ENCODE assay signal across 9 cellular contexts in genomic region chr2:216370961-216371633, GRCh38. TPM values are rescaled to one million over a fixed set of nuclear protein-coding genes. Genes with fewer than 3 reads are reported as not detected.
A peak's percentile ranks its signal among the peaks of the same experiment; 100 is the strongest.
DNase-seq lines count a peak whose midpoint lies in the region; ATAC-seq and TF ChIP-seq lines count a peak whose summit lies in the region.
"Had no signal": no experiment of that assay in that cellular context is flagged by ENCODE, and none has a peak within 500 bp of the region (broad histone marks: within the 10 kb centered on the region; RNA-seq: fewer than 3 reads in every experiment).

No MANE protein-coding gene starts in this region.

- POLR2A ChIA-PET in WTC11 (lab: Charles Lee), result interaction anchor here (1.4 kb wide), 1 partner anchor 31 kb away, joined by 3 read pairs; no protein-coding TSS in a partner anchor

- H3K4me1 ChIP-seq in iPS-15b (ENCODE audit: control insufficient read depth, insufficient read depth, low read length), result peaks cover 4% of the 10 kb centered on the region

- H3K9me3 Mint-ChIP-seq in activated T-cell treated with anti-CD3 and anti-CD28 coated beads, Interleukin-2, amount 50 U/mL, for 72 hours, result peaks cover 0 to 2% of the 10 kb centered on the region in 2 donors
- no peaks in the 10 kb centered on the region for H3K9me3 Mint-ChIP-seq in activated T-cell treated with anti-CD3 and anti-CD28 coated beads, Interleukin-2, amount 50 U/mL, for 24 hours
- H3K9me3 Mint-ChIP-seq in WTC11, result no peaks in the 10 kb centered on the region
- H3K9me3 Mint-ChIP-seq in stimulated activated naive B cell treated with anti-CD40 and anti-IgM and Interleukin-4, amounts not matched to agents 10 μg/mL and 1 μg/mL and 100 μg/mL, for 72 hours, result peaks cover 0 to 3% of the 10 kb centered on the region in 2 donors

- H3K36me3 ChIP-seq in iPS-15b (ENCODE audit: control insufficient read depth, insufficient read depth, low read length), result no peaks in the 10 kb centered on the region

- peaks cover 2% of the 10 kb centered on the region in 2 donors for H3K36me3 Mint-ChIP-seq in activated T-cell treated with anti-CD3 and anti-CD28 coated beads, Interleukin-2, amount 50 U/mL, for 72 hours (ENCODE audit: insufficient read depth in 2 of 2)
- no peaks in the 10 kb centered on the region for H3K36me3 Mint-ChIP-seq in activated T-cell treated with anti-CD3 and anti-CD28 coated beads, Interleukin-2, amount 50 U/mL, for 24 hours (ENCODE audit: low read depth)
- no peaks in the 10 kb centered on the region for H3K36me3 Mint-ChIP-seq in WTC11
- peaks cover 2 to 3% of the 10 kb centered on the region in 2 donors for H3K36me3 Mint-ChIP-seq in stimulated activated naive B cell treated with anti-CD40 and anti-IgM and Interleukin-4, amounts not matched to agents 10 μg/mL and 1 μg/mL and 100 μg/mL, for 72 hours

- CTCF ChIA-PET in WTC11 (lab: Charles Lee), result interaction anchor here (0.7 to 1.9 kb wide), 5 partner anchors 28 to 633 kb away, joined by 3 to 11 read pairs (median 6); no protein-coding TSS in a partner anchor

- TF ChIP-seq CTCF in WTC11 (IDR thresholded peaks at IDR 0.05), result no peak

- H3K4me3 ChIP-seq in iPS-15b (ENCODE audit: low read depth, low read length), result peak overlapping the region; percentile 69

- H3K27ac Mint-ChIP-seq in activated T-cell treated with anti-CD3 and anti-CD28 coated beads, Interleukin-2, amount 50 U/mL, for 72 hours, result no peak overlapping the region
- no peak overlapping the region for H3K27ac Mint-ChIP-seq in activated T-cell treated with anti-CD3 and anti-CD28 coated beads, Interleukin-2, amount 50 U/mL, for 24 hours
- no peak overlapping the region for H3K27ac Mint-ChIP-seq in WTC11
- H3K27ac Mint-ChIP-seq in stimulated activated naive B cell treated with anti-CD40 and anti-IgM and Interleukin-4, amounts not matched to agents 10 μg/mL and 1 μg/mL and 100 μg/mL, for 72 hours, result no peak overlapping the region

- H3K4me3 Mint-ChIP-seq in activated T-cell treated with anti-CD3 and anti-CD28 coated beads, Interleukin-2, amount 50 U/mL, for 72 hours, result peak overlapping the region; percentile 37 to 75
- no peak overlapping the region for H3K4me3 Mint-ChIP-seq in activated T-cell treated with anti-CD3 and anti-CD28 coated beads, Interleukin-2, amount 50 U/mL, for 24 hours
- peak overlapping the region; percentile 86 for H3K4me3 Mint-ChIP-seq in WTC11
- peak overlapping the region; percentile 29 to 69 for H3K4me3 Mint-ChIP-seq in stimulated activated naive B cell treated with anti-CD40 and anti-IgM and Interleukin-4, amounts not matched to agents 10 μg/mL and 1 μg/mL and 100 μg/mL, for 72 hours

- H3K9ac ChIP-seq in iPS-15b (ENCODE audit: low read depth, low read length), result no peak overlapping the region

- peaks cover 52% of the 10 kb centered on the region for H3K27me3 ChIP-seq in iPS-15b (ENCODE audit: control insufficient read depth, insufficient read depth, low read length)

- no peaks in the 10 kb centered on the region for H3K9me3 ChIP-seq in iPS-15b (ENCODE audit: control insufficient read depth, insufficient read depth, low read length)

- ATAC-seq in activated T-cell treated with anti-CD3 and anti-CD28 coated beads, Interleukin-2, amount 50 U/mL, for 72 hours (replicated peaks in 1 of 2), result no peak
- ATAC-seq in WTC11, result peak; percentile 66
- no peak for ATAC-seq in stimulated activated naive B cell treated with anti-CD40 and anti-IgM and Interleukin-4, amounts not matched to agents 10 μg/mL and 1 μg/mL and 100 μg/mL, for 72 hours (replicated peaks)
- ATAC-seq in HG02884 (IDR thresholded peaks at IDR 0.05; ENCODE audit: unreplicated experiment), result no peak

- H3K4me1 Mint-ChIP-seq in activated T-cell treated with anti-CD3 and anti-CD28 coated beads, Interleukin-2, amount 50 U/mL, for 72 hours (ENCODE audit: low read depth), result peaks cover 26% of the 10 kb centered on the region
- H3K4me1 Mint-ChIP-seq in activated T-cell treated with anti-CD3 and anti-CD28 coated beads, Interleukin-2, amount 50 U/mL, for 24 hours (ENCODE audit: low read depth), result peaks cover 24% of the 10 kb centered on the region
- H3K4me1 Mint-ChIP-seq in WTC11, result peaks cover 30% of the 10 kb centered on the region
- H3K4me1 Mint-ChIP-seq in stimulated activated naive B cell treated with anti-CD40 and anti-IgM and Interleukin-4, amounts not matched to agents 10 μg/mL and 1 μg/mL and 100 μg/mL, for 72 hours, result peaks cover 9 to 15% of the 10 kb centered on the region in 2 donors

- no peak for DNase-seq in activated T-cell treated with anti-CD3 and anti-CD28 coated beads, Interleukin-2, amount 50 U/mL, for 72 hours
- DNase-seq in activated T-cell treated with anti-CD3 and anti-CD28 coated beads, Interleukin-2, amount 50 U/mL, for 24 hours, result no peak
- DNase-seq in WTC11 (ENCODE audit: low spot score), result peak; percentile 50
- no peak for DNase-seq in stimulated activated naive B cell treated with anti-CD40 and anti-IgM and Interleukin-4, amounts not matched to agents 10 μg/mL and 1 μg/mL and 100 μg/mL, for 72 hours
- no peak for DNase-seq in A172 (ENCODE audit: low spot score)
- DNase-seq in stimulated activated CD4-positive, alpha-beta T cell treated with anti-CD3 and anti-CD28 coated beads, Interleukin-1b, Interleukin-23, amount 100 ng/mL, for 48 hours, result no peak

- peaks cover 77% of the 10 kb centered on the region for H3K27me3 Mint-ChIP-seq in activated T-cell treated with anti-CD3 and anti-CD28 coated beads, Interleukin-2, amount 50 U/mL, for 72 hours (ENCODE audit: low read depth)
- peaks cover 64% of the 10 kb centered on the region for H3K27me3 Mint-ChIP-seq in activated T-cell treated with anti-CD3 and anti-CD28 coated beads, Interleukin-2, amount 50 U/mL, for 24 hours
- H3K27me3 Mint-ChIP-seq in WTC11 (ENCODE audit: low read depth), result peaks cover 58% of the 10 kb centered on the region
- peaks cover 78 to 91% of the 10 kb centered on the region in 2 donors for H3K27me3 Mint-ChIP-seq in stimulated activated naive B cell treated with anti-CD40 and anti-IgM and Interleukin-4, amounts not matched to agents 10 μg/mL and 1 μg/mL and 100 μg/mL, for 72 hours

TF ChIP-seq in WTC11, 78 proteins besides CTCF, POLR2A, EP300 and RAD21 (continues in another document):
- no peak for TF ChIP-seq ZNF425 (CRISPR knock-in tag; conservative IDR thresholded peaks at IDR 0.05)
- TF ChIP-seq, protein P1, sequence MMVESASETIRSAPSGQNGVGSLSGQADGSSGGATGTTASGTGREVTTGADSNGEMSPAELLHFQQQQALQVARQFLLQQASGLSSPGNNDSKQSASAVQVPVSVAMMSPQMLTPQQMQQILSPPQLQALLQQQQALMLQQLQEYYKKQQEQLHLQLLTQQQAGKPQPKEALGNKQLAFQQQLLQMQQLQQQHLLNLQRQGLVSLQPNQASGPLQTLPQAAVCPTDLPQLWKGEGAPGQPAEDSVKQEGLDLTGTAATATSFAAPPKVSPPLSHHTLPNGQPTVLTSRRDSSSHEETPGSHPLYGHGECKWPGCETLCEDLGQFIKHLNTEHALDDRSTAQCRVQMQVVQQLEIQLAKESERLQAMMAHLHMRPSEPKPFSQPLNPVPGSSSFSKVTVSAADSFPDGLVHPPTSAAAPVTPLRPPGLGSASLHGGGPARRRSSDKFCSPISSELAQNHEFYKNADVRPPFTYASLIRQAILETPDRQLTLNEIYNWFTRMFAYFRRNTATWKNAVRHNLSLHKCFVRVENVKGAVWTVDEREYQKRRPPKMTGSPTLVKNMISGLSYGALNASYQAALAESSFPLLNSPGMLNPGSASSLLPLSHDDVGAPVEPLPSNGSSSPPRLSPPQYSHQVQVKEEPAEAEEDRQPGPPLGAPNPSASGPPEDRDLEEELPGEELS (CRISPR knock-in tag; IDR thresholded peaks at IDR 0.05), result no peak
- TF ChIP-seq, protein P2, sequence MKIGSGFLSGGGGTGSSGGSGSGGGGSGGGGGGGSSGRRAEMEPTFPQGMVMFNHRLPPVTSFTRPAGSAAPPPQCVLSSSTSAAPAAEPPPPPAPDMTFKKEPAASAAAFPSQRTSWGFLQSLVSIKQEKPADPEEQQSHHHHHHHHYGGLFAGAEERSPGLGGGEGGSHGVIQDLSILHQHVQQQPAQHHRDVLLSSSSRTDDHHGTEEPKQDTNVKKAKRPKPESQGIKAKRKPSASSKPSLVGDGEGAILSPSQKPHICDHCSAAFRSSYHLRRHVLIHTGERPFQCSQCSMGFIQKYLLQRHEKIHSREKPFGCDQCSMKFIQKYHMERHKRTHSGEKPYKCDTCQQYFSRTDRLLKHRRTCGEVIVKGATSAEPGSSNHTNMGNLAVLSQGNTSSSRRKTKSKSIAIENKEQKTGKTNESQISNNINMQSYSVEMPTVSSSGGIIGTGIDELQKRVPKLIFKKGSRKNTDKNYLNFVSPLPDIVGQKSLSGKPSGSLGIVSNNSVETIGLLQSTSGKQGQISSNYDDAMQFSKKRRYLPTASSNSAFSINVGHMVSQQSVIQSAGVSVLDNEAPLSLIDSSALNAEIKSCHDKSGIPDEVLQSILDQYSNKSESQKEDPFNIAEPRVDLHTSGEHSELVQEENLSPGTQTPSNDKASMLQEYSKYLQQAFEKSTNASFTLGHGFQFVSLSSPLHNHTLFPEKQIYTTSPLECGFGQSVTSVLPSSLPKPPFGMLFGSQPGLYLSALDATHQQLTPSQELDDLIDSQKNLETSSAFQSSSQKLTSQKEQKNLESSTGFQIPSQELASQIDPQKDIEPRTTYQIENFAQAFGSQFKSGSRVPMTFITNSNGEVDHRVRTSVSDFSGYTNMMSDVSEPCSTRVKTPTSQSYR (CRISPR knock-in tag; IDR thresholded peaks at IDR 0.05), result no peak
- TF ChIP-seq TCF7 (CRISPR knock-in tag; IDR thresholded peaks at IDR 0.05; ENCODE audit: low read depth), result no peak
- no peak for TF ChIP-seq FOXJ3 (CRISPR knock-in tag; IDR thresholded peaks at IDR 0.05; ENCODE audit: borderline replicate concordance)

RNA-seq across cellular contexts. Expression of gene MARCHF4, which starts 1.2 kb away (rescaled TPM):
- total RNA-seq in activated T-cell treated with anti-CD3 and anti-CD28 coated beads, Interleukin-2, amount 50 U/mL, for 72 hours, result not detected
- total RNA-seq in WTC11 (2021), result 1.7 to 2.6 TPM (median 1.7 TPM) in 3 replicates
- 6.4 and 6.9 TPM in 2 replicates for total RNA-seq in A172 (2014; rRNA removed; shearing (Covaris generic))
- total RNA-seq: activated CD8-positive, alpha-beta memory T cell treated with anti-CD3 and anti-CD28 coated beads for 36 hours had no signal

RNA-seq across cellular contexts. Expression of gene SMARCAL1, which starts 41.2 kb away (rescaled TPM):
- 10 to 100 TPM; 30.9 to 32.5 TPM for total RNA-seq in activated T-cell treated with anti-CD3 and anti-CD28 coated beads, Interleukin-2, amount 50 U/mL, for 72 hours
- 20.9 to 24.3 TPM (median 22.4 TPM) in 3 replicates for total RNA-seq in WTC11 (2021)
- 12.7 and 25.1 TPM in 2 replicates for total RNA-seq in A172 (2014; rRNA removed; shearing (Covaris generic))
